In the genomic region with DNA sequence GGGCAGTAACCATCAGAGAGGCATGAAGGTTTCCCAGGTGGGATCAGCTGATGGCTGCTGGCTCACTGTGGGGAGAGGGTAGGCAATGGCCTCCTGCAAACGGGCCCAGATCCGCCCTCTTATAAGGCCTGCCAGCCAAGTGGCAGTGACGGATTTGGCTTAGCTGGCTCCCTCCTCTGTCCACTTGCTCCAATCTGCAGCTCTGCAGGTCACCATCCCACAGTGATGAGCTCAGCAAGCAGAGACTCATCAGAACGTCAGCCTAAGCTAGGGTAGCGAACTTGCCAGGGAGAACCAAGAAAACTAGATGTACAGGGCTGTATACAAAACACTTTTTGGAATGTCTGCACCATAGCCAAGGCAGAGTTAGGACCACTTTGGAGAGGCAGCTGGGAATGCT, we compare ENCODE assay signal across 18 cellular contexts.
DNase-seq lines count a peak whose midpoint lies in the region; ATAC-seq and TF ChIP-seq lines count a peak whose summit lies in the region.
"Had no signal": no experiment of that assay in that cellular context is flagged by ENCODE, and none has a peak within 500 bp of the region (broad histone marks: within the 10 kb centered on the region; RNA-seq: fewer than 3 reads in every experiment).

No MANE protein-coding gene starts in this region.

- CTCF ChIA-PET in IMR-90 (lab: Yijun Ruan, JAX) = interaction anchor here (1.1 kb wide), 1 partner anchor 12 kb away, joined by 3 read pairs; no protein-coding TSS in a partner anchor

- no peak overlapping the region for H3K4ac ChIP-seq in IMR-90 (ENCODE audit: low read depth, low read length)

- H3K27me3 ChIP-seq in IMR-90 (ENCODE audit: control insufficient read depth, insufficient read depth, low read length) (no peaks in the 10 kb centered on the region), BE2C (no peaks in the 10 kb centered on the region), dorsolateral prefrontal cortex (no peaks in the 10 kb centered on the region)
- H3K27me3 ChIP-seq: BLaER1 treated with 17β-estradiol and CSF1 and Interleukin-3, amounts not matched to agents 10 nM and 100 nM had no signal

- in situ Hi-C loops in G401 (cut with HindIII; ENCODE audit: low sequenced_read_pairs) = no loop called here
- in situ Hi-C loops in IMR-90 (cut with MboI; ENCODE audit: low sequenced_read_pairs) = no loop called here

- no peak overlapping the region for H4K8ac ChIP-seq in IMR-90 (ENCODE audit: low read depth in 2 of 2, low read length in 2 of 2)

- H3K36me3 Mint-ChIP-seq in stimulated activated effector memory CD8-positive, alpha-beta T cell treated with anti-CD3 and anti-CD28 coated beads, Interleukin-12 subunit alpha, Interleukin-12 subunit beta, amount 100 ng/mL, for 72 hours = peaks cover 49% of the 10 kb centered on the region

- H3K4me1 ChIP-seq in IMR-90 (ENCODE audit: control insufficient read depth, insufficient read depth, low read length) (no peaks in the 10 kb centered on the region), BE2C (no peaks in the 10 kb centered on the region)
- H3K4me1 ChIP-seq: BLaER1 treated with 17β-estradiol and CSF1 and Interleukin-3, amounts not matched to agents 10 nM and 100 nM had no signal

- no peak overlapping the region for H3K18ac ChIP-seq in IMR-90 (ENCODE audit: low read depth, low read length)

- no peak overlapping the region for H3K9ac ChIP-seq in IMR-90 (ENCODE audit: low read depth, low read length)
- H3K9ac ChIP-seq: BLaER1 treated with 17β-estradiol and CSF1 and Interleukin-3, amounts not matched to agents 10 nM and 100 nM had no signal

- no peak overlapping the region for H2AK5ac ChIP-seq in IMR-90 (ENCODE audit: low read depth, low read length)

- H3K14ac ChIP-seq in IMR-90 (replicated peaks; ENCODE audit: low read depth, low read length) = no peak overlapping the region

- no peak for TF ChIP-seq POLR2A in IMR-90 (IDR thresholded peaks at IDR 0.05; ENCODE audit: low read depth, low read length)

- H2AFZ ChIP-seq in IMR-90 (replicated peaks; ENCODE audit: low read length, poor library complexity) = no peak overlapping the region

- 0 out of 2 replicates have a peak, but pooled peaks cover 7% of the 10 kb centered on the region for H3K9me1 ChIP-seq in IMR-90 (ENCODE audit: insufficient read depth, low read length)

- no peak overlapping the region for H3K27ac ChIP-seq in IMR-90 (ENCODE audit: insufficient read depth, low read length)
- no peak overlapping the region for H3K27ac ChIP-seq in dorsolateral prefrontal cortex
- H3K27ac ChIP-seq: BLaER1 treated with 17β-estradiol and CSF1 and Interleukin-3, amounts not matched to agents 10 nM and 100 nM had no signal

- DNase-seq in G401 (ENCODE audit: low spot score) (peak; percentile 59), IMR-90 (peak; percentile 32), fibroblast of mammary gland (ENCODE audit: low read depth) (peak; percentile 13), BE2C (no peak), dorsolateral prefrontal cortex (no peak)
- no peak for DNase-seq in stimulated activated effector memory CD8-positive, alpha-beta T cell treated with anti-CD3 and anti-CD28 coated beads, Interleukin-12 subunit alpha, Interleukin-12 subunit beta, amount 100 ng/mL, for 72 hours (ENCODE audit: low spot score in 2 of 2)
- no peak for DNase-seq in activated CD8-positive, alpha-beta memory T cell treated with anti-CD3 and anti-CD28 coated beads, Interleukin-2, amount 50 U/mL, for 4 hours
- DNase-seq: CD4-positive, alpha-beta memory T cell; DND-41; Karpas-422; NCI-H1694; NCI-H2081 treated with DMSO at 0.1 percent for 48 hours; NCI-H2171 treated with DMSO at 0.1 percent for 48 hours; NCI-H524 treated with DMSO at 0.1 percent for 48 hours; NCI-H82; OCI-M1; SHP77 had no signal

- peak; percentile 37; the same call in 1 of the 2 replicates for ATAC-seq in IMR-90 (ENCODE audit: low read depth)
- ATAC-seq in stimulated activated effector memory CD8-positive, alpha-beta T cell treated with anti-CD3 and anti-CD28 coated beads, Interleukin-12 subunit alpha, Interleukin-12 subunit beta, amount 100 ng/mL, for 72 hours = no peak

- H3K4me1 Mint-ChIP-seq in stimulated activated effector memory CD8-positive, alpha-beta T cell treated with anti-CD3 and anti-CD28 coated beads, Interleukin-12 subunit alpha, Interleukin-12 subunit beta, amount 100 ng/mL, for 72 hours = peaks cover 9% of the 10 kb centered on the region

- no peak overlapping the region for H2BK5ac ChIP-seq in IMR-90 (ENCODE audit: low read depth, low read length, poor library complexity, severe bottlenecking)

- no peak overlapping the region for H3K4me3 Mint-ChIP-seq in stimulated activated effector memory CD8-positive, alpha-beta T cell treated with anti-CD3 and anti-CD28 coated beads, Interleukin-12 subunit alpha, Interleukin-12 subunit beta, amount 100 ng/mL, for 72 hours

- H3K36me3 ChIP-seq in IMR-90 (ENCODE audit: control insufficient read depth, insufficient read depth, low read length) (peaks cover 8% of the 10 kb centered on the region), BE2C (no peaks in the 10 kb centered on the region)

- H2BK120ac ChIP-seq in IMR-90 (ENCODE audit: low read depth, low read length) = no peak overlapping the region

- H2BK20ac ChIP-seq in IMR-90 (ENCODE audit: low read depth, low read length) = no peak overlapping the region

- H3K79me1 ChIP-seq in IMR-90 (ENCODE audit: low read depth in 1 of 2, low read length in 2 of 2) = no peaks in the 10 kb centered on the region

- intact Hi-C loops in IMR-90 (cut with micrococcal nuclease) = no loop called here
- intact Hi-C loops in dorsolateral prefrontal cortex (cut with DNase I) = no loop called here

- no peak for TF ChIP-seq CTCF in IMR-90 (conservative IDR thresholded peaks at IDR 0.05; ENCODE audit: low read depth, low read length)
- no peak for TF ChIP-seq CTCF in fibroblast of mammary gland (conservative IDR thresholded peaks at IDR 0.05; ENCODE audit: control insufficient read depth, insufficient read depth, low read depth, low read length)
- TF ChIP-seq CTCF in BE2C (IDR thresholded peaks at IDR 0.05; ENCODE audit: low read depth, low read length) = no peak
- no peak for TF ChIP-seq CTCF in dorsolateral prefrontal cortex (IDR thresholded peaks at IDR 0.05 in 54 of 56, conservative IDR thresholded peaks at IDR 0.05 in 2 of 56; ENCODE audit: low read depth in 1 of 56, partially characterized antibody in 56 of 56)

- H2AK9ac ChIP-seq in IMR-90 (replicated peaks; ENCODE audit: low read depth, low read length, poor library complexity) = no peak overlapping the region

- H3K56ac ChIP-seq in IMR-90 (ENCODE audit: extremely low read depth, insufficient read depth, low read length) = no peak overlapping the region

- dilution Hi-C loops in IMR-90 (cut with HindIII; ENCODE audit: low sequenced_read_pairs, unreplicated experiment) = no loop called here

- TF ChIP-seq RAD21 in IMR-90 (IDR thresholded peaks at IDR 0.05; ENCODE audit: low read length) = no peak

- H3K4me3 ChIP-seq in IMR-90 (ENCODE audit: insufficient read depth, low read depth, low read length) (no peak overlapping the region), fibroblast of mammary gland (ENCODE audit: control insufficient read depth, low read depth, low read length) (no peak overlapping the region), BE2C (ENCODE audit: low read depth, low read length) (no peak overlapping the region), dorsolateral prefrontal cortex (no peak overlapping the region)
- H3K4me3 ChIP-seq: BLaER1 treated with 17β-estradiol and CSF1 and Interleukin-3, amounts not matched to agents 10 nM and 100 nM had no signal

- POLR2A ChIA-PET in IMR-90 (lab: Charles Lee; ENCODE audit: unreplicated experiment) = no interaction called here

- no peak overlapping the region for H4K91ac ChIP-seq in IMR-90 (ENCODE audit: insufficient read depth, low read depth, low read length)

- H3K23ac ChIP-seq in IMR-90 (ENCODE audit: low read depth, low read length) = no peak overlapping the region

- H2BK15ac ChIP-seq in IMR-90 (ENCODE audit: low read depth, low read length) = no peak overlapping the region

- no peaks in the 10 kb centered on the region for H3K9me3 Mint-ChIP-seq in stimulated activated effector memory CD8-positive, alpha-beta T cell treated with anti-CD3 and anti-CD28 coated beads, Interleukin-12 subunit alpha, Interleukin-12 subunit beta, amount 100 ng/mL, for 72 hours
- H3K9me3 Mint-ChIP-seq: CD4-positive, alpha-beta memory T cell had no signal

- no peak overlapping the region for H3K4me2 ChIP-seq in IMR-90 (ENCODE audit: low read depth, low read length)
- H3K4me2 ChIP-seq: BLaER1 treated with 17β-estradiol and CSF1 and Interleukin-3, amounts not matched to agents 10 nM and 100 nM had no signal

- WGBS in IMR-90 (ENCODE audit: extremely low coverage in 2 of 2, insufficient read length in 1 of 2), 2 experiments = 68% methylated on average over 4 of the region's 5 CpGs; no CpG with 5 or more reads in 1 of the 2 experiments

- no peaks in the 10 kb centered on the region for H4K20me1 ChIP-seq in IMR-90 (ENCODE audit: insufficient read depth, low read length)
- H4K20me1 ChIP-seq: BLaER1 treated with 17β-estradiol and CSF1 and Interleukin-3, amounts not matched to agents 10 nM and 100 nM had no signal

- no peak overlapping the region for H4K5ac ChIP-seq in IMR-90 (ENCODE audit: low read depth, low read length)

- no peaks in the 10 kb centered on the region for H3K9me3 ChIP-seq in IMR-90 (ENCODE audit: control insufficient read depth, insufficient read depth, low read length)
- H3K9me3 ChIP-seq in BE2C = no peaks in the 10 kb centered on the region
- H3K9me3 ChIP-seq: BLaER1 treated with 17β-estradiol and CSF1 and Interleukin-3, amounts not matched to agents 10 nM and 100 nM had no signal

- H3K27ac Mint-ChIP-seq in stimulated activated effector memory CD8-positive, alpha-beta T cell treated with anti-CD3 and anti-CD28 coated beads, Interleukin-12 subunit alpha, Interleukin-12 subunit beta, amount 100 ng/mL, for 72 hours = peak overlapping the region; percentile 56

- BruUV-seq in IMR-90 (replicated peaks; lab: Mats Ljungman, UMichigan) = TSS peak; percentile 43

TF ChIP-seq in IMR-90, 13 proteins besides CTCF, POLR2A, EP300 and RAD21 (continues in another document):
- TF ChIP-seq MAZ (IDR thresholded peaks at IDR 0.05; ENCODE audit: borderline replicate concordance, low read depth, low read length) (no peak), BHLHE40 (IDR thresholded peaks at IDR 0.05; ENCODE audit: low read depth, low read length) (no peak), MAFK (IDR thresholded peaks at IDR 0.05; ENCODE audit: low read depth, low read length) (no peak), NFE2L2 (IDR thresholded peaks at IDR 0.05; ENCODE audit: low read depth, low read length) (no peak)
- TF ChIP-seq, protein P1, sequence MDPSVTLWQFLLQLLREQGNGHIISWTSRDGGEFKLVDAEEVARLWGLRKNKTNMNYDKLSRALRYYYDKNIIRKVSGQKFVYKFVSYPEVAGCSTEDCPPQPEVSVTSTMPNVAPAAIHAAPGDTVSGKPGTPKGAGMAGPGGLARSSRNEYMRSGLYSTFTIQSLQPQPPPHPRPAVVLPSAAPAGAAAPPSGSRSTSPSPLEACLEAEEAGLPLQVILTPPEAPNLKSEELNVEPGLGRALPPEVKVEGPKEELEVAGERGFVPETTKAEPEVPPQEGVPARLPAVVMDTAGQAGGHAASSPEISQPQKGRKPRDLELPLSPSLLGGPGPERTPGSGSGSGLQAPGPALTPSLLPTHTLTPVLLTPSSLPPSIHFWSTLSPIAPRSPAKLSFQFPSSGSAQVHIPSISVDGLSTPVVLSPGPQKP (IDR thresholded peaks at IDR 0.05; ENCODE audit: borderline replicate concordance, low read depth, low read length) = no peak

Comparison
In these comparisons a context has a peak if more than half of its experiments do, and no peak if none do; other contexts are left out.
1. DNase-seq: peak in G401 (single experiment), IMR-90 (single experiment) and fibroblast of mammary gland (single experiment); none in stimulated activated effector memory CD8-positive, alpha-beta T cell treated with anti-CD3 and anti-CD28 coated beads, Interleukin-12 subunit alpha, Interleukin-12 subunit beta, amount 100 ng/mL, for 72 hours (0 of 2), BE2C (single experiment), dorsolateral prefrontal cortex (0 of 10) and activated CD8-positive, alpha-beta memory T cell treated with anti-CD3 and anti-CD28 coated beads, Interleukin-2, amount 50 U/mL, for 4 hours (single experiment).